In genomic region chr1:193042766-193043691, GRCh38 we compare ENCODE assay signal across 21 cellular contexts. TPM values are rescaled to one million over a fixed set of nuclear protein-coding genes. Genes with fewer than 3 reads are reported as not detected.
DNase-seq lines count a peak whose midpoint lies in the region; ATAC-seq, FAIRE-seq and TF ChIP-seq lines count a peak whose summit lies in the region.
"Had no signal": no experiment of that assay in that cellular context is flagged by ENCODE, and none has a peak within 500 bp of the region (broad histone marks: within the 10 kb centered on the region; RNA-seq: fewer than 3 reads in every experiment).

No MANE protein-coding gene starts in this region.

- POLR2A ChIA-PET in activated CD4-positive, alpha-beta T cell treated with anti-CD3 and anti-CD28 coated beads for 36 hours (lab: Charles Lee), result no interaction called here
- POLR2A ChIA-PET in naive thymus-derived CD4-positive, alpha-beta T cell (lab: Charles Lee), result no interaction called here

- H3K4me1 ChIP-seq in naive thymus-derived CD4-positive, alpha-beta T cell (ENCODE audit: control insufficient read depth in 2 of 2, insufficient read depth in 2 of 2, low read length in 2 of 2), result no peaks in the 10 kb centered on the region
- H3K4me1 ChIP-seq in effector memory CD4-positive, alpha-beta T cell (ENCODE audit: control insufficient read depth, insufficient read depth, low read length, poor library complexity, severe bottlenecking), result no peaks in the 10 kb centered on the region
- H3K4me1 ChIP-seq: sigmoid colon, SJSA1 had no signal

- intact Hi-C loops in activated CD4-positive, alpha-beta T cell treated with anti-CD3 and anti-CD28 coated beads for 36 hours (cut with DNase I, micrococcal nuclease), result loop anchor here in 1 of 2 experiments (5.0 kb wide), 1 partner anchor 49 kb away; no protein-coding TSS in a partner anchor
- intact Hi-C loops in activated T-helper 2 cell treated with anti-CD3 and anti-CD28 coated beads, Interferon-gamma antibody, Interleukin-2, Interleukin-4, amounts not matched to agents 10 μg/mL and 5 μg/mL and 100 μg/mL, durations not matched to agents 14 hours and 24 hours and 36 hours (cut with micrococcal nuclease), result no loop called here
- intact Hi-C loops in naive thymus-derived CD4-positive, alpha-beta T cell (cut with micrococcal nuclease), result no loop called here

- peak; percentile 36 for ATAC-seq in activated CD4-positive, alpha-beta T cell treated with anti-CD3 and anti-CD28 coated beads for 36 hours
- no peak for ATAC-seq in naive thymus-derived CD4-positive, alpha-beta T cell
- ATAC-seq in HG03432 (IDR thresholded peaks at IDR 0.05; ENCODE audit: unreplicated experiment) (no peak), HG03378 (IDR thresholded peaks at IDR 0.05; ENCODE audit: unreplicated experiment) (no peak)
- ATAC-seq: effector memory CD8-positive, alpha-beta T cell; stimulated activated naive B cell treated with anti-CD40 and anti-IgM and Interleukin-4, amounts not matched to agents 10 μg/mL and 1 μg/mL and 100 μg/mL, for 72 hours had no signal

- H3K27me3 Mint-ChIP-seq in activated CD4-positive, alpha-beta T cell treated with anti-CD3 and anti-CD28 coated beads for 36 hours, result no peaks in the 10 kb centered on the region
- H3K27me3 Mint-ChIP-seq in activated T-helper 2 cell treated with anti-CD3 and anti-CD28 coated beads, Interferon-gamma antibody, Interleukin-2, Interleukin-4, amounts not matched to agents 10 μg/mL and 5 μg/mL and 100 μg/mL, durations not matched to agents 14 hours and 24 hours and 36 hours (ENCODE audit: low read depth), result no peaks in the 10 kb centered on the region
- no peaks in the 10 kb centered on the region for H3K27me3 Mint-ChIP-seq in naive thymus-derived CD4-positive, alpha-beta T cell
- H3K27me3 Mint-ChIP-seq: effector memory CD8-positive, alpha-beta T cell; stimulated activated naive B cell treated with anti-CD40 and anti-IgM and Interleukin-4, amounts not matched to agents 10 μg/mL and 1 μg/mL and 100 μg/mL, for 72 hours had no signal

- no peaks in the 10 kb centered on the region for H3K9me3 ChIP-seq in naive thymus-derived CD4-positive, alpha-beta T cell (ENCODE audit: control insufficient read depth in 2 of 3, low read length in 3 of 3)
- no peaks in the 10 kb centered on the region for H3K9me3 ChIP-seq in effector memory CD4-positive, alpha-beta T cell (ENCODE audit: control insufficient read depth, low read length)
- H3K9me3 ChIP-seq: sigmoid colon, SJSA1 had no signal

- FAIRE-seq in GM12891 (lab: Jason Lieb, UNC), result peak; percentile 16

- no peak for DNase-seq in activated CD4-positive, alpha-beta T cell treated with anti-CD3 and anti-CD28 coated beads for 36 hours
- no peak for DNase-seq in activated CD4-positive, alpha-beta T cell treated with anti-CD3 and anti-CD28 coated beads for 48 hours
- DNase-seq in GM12891 (ENCODE audit: insufficient read length, low spot score), result no peak
- no peak for DNase-seq in activated T-helper 2 cell treated with anti-CD3 and anti-CD28 coated beads, Interferon-gamma antibody, Interleukin-2, Interleukin-4, amounts not matched to agents 10 μg/mL and 5 μg/mL and 100 μg/mL, durations not matched to agents 14 hours and 24 hours and 36 hours (ENCODE audit: low spot score)
- DNase-seq in naive thymus-derived CD4-positive, alpha-beta T cell, result no peak
- DNase-seq in effector memory CD4-positive, alpha-beta T cell, result no peak
- DNase-seq: 8988T; anterior cingulate cortex; cerebellar nuclear complex; effector memory CD8-positive, alpha-beta T cell; glutamatergic neuron; GOT3; NCI-H1105 treated with DMSO at 0.1 percent for 48 hours; NCI-H524 treated with DMSO at 0.1 percent for 48 hours; sigmoid colon; stimulated activated naive B cell treated with anti-CD40 and anti-IgM and Interleukin-4, amounts not matched to agents 10 μg/mL and 1 μg/mL and 100 μg/mL, for 72 hours; T-helper 9 cell; trophoblast cell had no signal

- CTCF ChIA-PET in activated CD4-positive, alpha-beta T cell treated with anti-CD3 and anti-CD28 coated beads for 36 hours (lab: Charles Lee), result no interaction called here
- CTCF ChIA-PET in naive thymus-derived CD4-positive, alpha-beta T cell (lab: Charles Lee), result no interaction called here

- no peak overlapping the region for H3K27ac ChIP-seq in naive thymus-derived CD4-positive, alpha-beta T cell (ENCODE audit: low read depth, low read length)
- no peak overlapping the region for H3K27ac ChIP-seq in effector memory CD4-positive, alpha-beta T cell (ENCODE audit: insufficient read depth, low read length, poor library complexity, severe bottlenecking)
- H3K27ac ChIP-seq: sigmoid colon, SJSA1 had no signal

- no peaks in the 10 kb centered on the region for H3K9me3 Mint-ChIP-seq in activated CD4-positive, alpha-beta T cell treated with anti-CD3 and anti-CD28 coated beads for 36 hours (ENCODE audit: low read depth)
- no peaks in the 10 kb centered on the region for H3K9me3 Mint-ChIP-seq in activated T-helper 2 cell treated with anti-CD3 and anti-CD28 coated beads, Interferon-gamma antibody, Interleukin-2, Interleukin-4, amounts not matched to agents 10 μg/mL and 5 μg/mL and 100 μg/mL, durations not matched to agents 14 hours and 24 hours and 36 hours
- peaks cover 0 to 1% (median 0%) of the 10 kb centered on the region in 11 donors for H3K9me3 Mint-ChIP-seq in naive thymus-derived CD4-positive, alpha-beta T cell
- H3K9me3 Mint-ChIP-seq: effector memory CD8-positive, alpha-beta T cell; stimulated activated naive B cell treated with anti-CD40 and anti-IgM and Interleukin-4, amounts not matched to agents 10 μg/mL and 1 μg/mL and 100 μg/mL, for 72 hours had no signal

- peaks cover 6% of the 10 kb centered on the region for H3K4me1 Mint-ChIP-seq in activated CD4-positive, alpha-beta T cell treated with anti-CD3 and anti-CD28 coated beads for 36 hours
- H3K4me1 Mint-ChIP-seq in activated T-helper 2 cell treated with anti-CD3 and anti-CD28 coated beads, Interferon-gamma antibody, Interleukin-2, Interleukin-4, amounts not matched to agents 10 μg/mL and 5 μg/mL and 100 μg/mL, durations not matched to agents 14 hours and 24 hours and 36 hours (ENCODE audit: low read depth), result peaks cover 7% of the 10 kb centered on the region
- peaks cover 9 to 31% (median 23%) of the 10 kb centered on the region in 7 donors for H3K4me1 Mint-ChIP-seq in naive thymus-derived CD4-positive, alpha-beta T cell

- no peak overlapping the region for H3K4me3 ChIP-seq in naive thymus-derived CD4-positive, alpha-beta T cell (ENCODE audit: low read length)
- H3K4me3 ChIP-seq in effector memory CD4-positive, alpha-beta T cell (ENCODE audit: insufficient read depth, low read depth, low read length, poor library complexity, severe bottlenecking), result no peak overlapping the region
- H3K4me3 ChIP-seq: sigmoid colon, SJSA1 had no signal

- no peak overlapping the region for H3K27ac Mint-ChIP-seq in activated CD4-positive, alpha-beta T cell treated with anti-CD3 and anti-CD28 coated beads for 36 hours
- H3K27ac Mint-ChIP-seq in activated T-helper 2 cell treated with anti-CD3 and anti-CD28 coated beads, Interferon-gamma antibody, Interleukin-2, Interleukin-4, amounts not matched to agents 10 μg/mL and 5 μg/mL and 100 μg/mL, durations not matched to agents 14 hours and 24 hours and 36 hours, result peak overlapping the region; percentile 35
- peak overlapping the region in 5 of 9 donors; percentile 3 to 74 (median 36) for H3K27ac Mint-ChIP-seq in naive thymus-derived CD4-positive, alpha-beta T cell
- H3K27ac Mint-ChIP-seq: stimulated activated naive B cell treated with anti-CD40 and anti-IgM and Interleukin-4, amounts not matched to agents 10 μg/mL and 1 μg/mL and 100 μg/mL, for 72 hours had no signal

- no peaks in the 10 kb centered on the region for H3K27me3 ChIP-seq in naive thymus-derived CD4-positive, alpha-beta T cell (ENCODE audit: control insufficient read depth in 2 of 2, insufficient read depth in 2 of 2, low read length in 2 of 2)
- H3K27me3 ChIP-seq in effector memory CD4-positive, alpha-beta T cell (replicated peaks; ENCODE audit: control insufficient read depth, insufficient read depth, low read length, poor library complexity, severe bottlenecking), result no peaks in the 10 kb centered on the region
- H3K27me3 ChIP-seq: sigmoid colon, SJSA1 had no signal

- no peak for TF ChIP-seq POLR2A in GM12891 (IDR thresholded peaks at IDR 0.05; ENCODE audit: low read depth, low read length)

- no peak overlapping the region for H3K4me3 Mint-ChIP-seq in activated CD4-positive, alpha-beta T cell treated with anti-CD3 and anti-CD28 coated beads for 36 hours
- no peak overlapping the region for H3K4me3 Mint-ChIP-seq in activated T-helper 2 cell treated with anti-CD3 and anti-CD28 coated beads, Interferon-gamma antibody, Interleukin-2, Interleukin-4, amounts not matched to agents 10 μg/mL and 5 μg/mL and 100 μg/mL, durations not matched to agents 14 hours and 24 hours and 36 hours (ENCODE audit: low read depth)
- no peak overlapping the region for H3K4me3 Mint-ChIP-seq in naive thymus-derived CD4-positive, alpha-beta T cell
- H3K4me3 Mint-ChIP-seq: effector memory CD8-positive, alpha-beta T cell; stimulated activated naive B cell treated with anti-CD40 and anti-IgM and Interleukin-4, amounts not matched to agents 10 μg/mL and 1 μg/mL and 100 μg/mL, for 72 hours had no signal

- H3K36me3 Mint-ChIP-seq in activated CD4-positive, alpha-beta T cell treated with anti-CD3 and anti-CD28 coated beads for 36 hours (ENCODE audit: low read depth), result peaks cover 43% of the 10 kb centered on the region
- H3K36me3 Mint-ChIP-seq in activated T-helper 2 cell treated with anti-CD3 and anti-CD28 coated beads, Interferon-gamma antibody, Interleukin-2, Interleukin-4, amounts not matched to agents 10 μg/mL and 5 μg/mL and 100 μg/mL, durations not matched to agents 14 hours and 24 hours and 36 hours (ENCODE audit: low read depth), result peaks cover 50% of the 10 kb centered on the region
- peaks cover 0 to 37% (median 31%) of the 10 kb centered on the region in 5 donors for H3K36me3 Mint-ChIP-seq in naive thymus-derived CD4-positive, alpha-beta T cell

- peaks cover 0 to 1% (median 0%) of the 10 kb centered on the region in 3 experiments for H3K36me3 ChIP-seq in naive thymus-derived CD4-positive, alpha-beta T cell (ENCODE audit: control insufficient read depth in 2 of 3, insufficient read depth in 3 of 3, low read length in 3 of 3)
- peaks cover 9% of the 10 kb centered on the region for H3K36me3 ChIP-seq in effector memory CD4-positive, alpha-beta T cell (ENCODE audit: control insufficient read depth, insufficient read depth, low read length)

RNA-seq across cellular contexts. Expression of gene UCHL5, which starts 16.1 kb away (rescaled TPM):
- total RNA-seq in activated CD4-positive, alpha-beta T cell treated with anti-CD3 and anti-CD28 coated beads for 36 hours, result 100 to 1,000 TPM in 1 of 2 experiments, 10 to 100 TPM in 1; 94.5 to 141 TPM
- 42.7 TPM for polyA plus RNA-seq in GM12891 (2012; ENCODE audit: low read depth, missing spikeins)
- total RNA-seq in activated T-helper 2 cell treated with anti-CD3 and anti-CD28 coated beads, Interferon-gamma antibody, Interleukin-2, Interleukin-4, amounts not matched to agents 10 μg/mL and 5 μg/mL and 100 μg/mL, durations not matched to agents 14 hours and 24 hours and 36 hours, result 77.6 and 78.5 TPM in 2 replicates
- 10 to 100 TPM; 20.2 to 48.6 (median 31.8) TPM for total RNA-seq in naive thymus-derived CD4-positive, alpha-beta T cell
- 10 to 100 TPM; 46.4 to 58.2 TPM for polyA plus RNA-seq in naive thymus-derived CD4-positive, alpha-beta T cell

RNA-seq across cellular contexts. Expression of gene RO60, which starts 16.4 kb away (rescaled TPM):
- total RNA-seq in activated CD4-positive, alpha-beta T cell treated with anti-CD3 and anti-CD28 coated beads for 36 hours, result 10 to 100 TPM; 45.4 to 57.3 TPM
- 14.8 TPM for polyA plus RNA-seq in GM12891 (2012; ENCODE audit: low read depth, missing spikeins)
- total RNA-seq in activated T-helper 2 cell treated with anti-CD3 and anti-CD28 coated beads, Interferon-gamma antibody, Interleukin-2, Interleukin-4, amounts not matched to agents 10 μg/mL and 5 μg/mL and 100 μg/mL, durations not matched to agents 14 hours and 24 hours and 36 hours, result 71.4 and 72.7 TPM in 2 replicates
- total RNA-seq in naive thymus-derived CD4-positive, alpha-beta T cell, result 10 to 100 TPM; 49.8 to 75.1 (median 67.2) TPM
- 100 to 1,000 TPM; 108 to 109 TPM for polyA plus RNA-seq in naive thymus-derived CD4-positive, alpha-beta T cell
